13 cellular contexts compared by ENCODE assay signal in the genomic region with DNA sequence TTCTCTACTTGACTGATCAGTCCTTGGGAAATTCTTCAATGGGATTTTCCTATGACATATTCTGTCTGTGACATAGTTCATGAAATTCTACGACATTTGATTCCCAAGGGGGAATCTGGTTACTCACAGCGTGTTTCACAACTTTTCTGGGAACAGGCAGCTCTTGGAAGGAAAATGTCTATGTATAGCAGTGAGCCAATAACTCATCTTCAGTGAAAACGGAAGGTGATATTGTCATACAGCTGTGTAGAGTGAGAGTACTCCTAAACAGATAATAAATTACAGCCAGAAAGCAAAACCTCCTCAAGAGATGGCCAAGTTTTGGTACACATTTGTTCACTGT.
DNase-seq lines count a peak whose midpoint lies in the region; ATAC-seq and TF ChIP-seq lines count a peak whose summit lies in the region.
"Had no signal": no experiment of that assay in that cellular context is flagged by ENCODE, and none has a peak within 500 bp of the region (broad histone marks: within the 10 kb centered on the region; RNA-seq: fewer than 3 reads in every experiment).

No MANE protein-coding gene starts in this region.

- no peaks in the 10 kb centered on the region for H3K27me3 ChIP-seq in SK-N-SH (ENCODE audit: insufficient read depth)
- H3K27me3 ChIP-seq: suprapubic skin had no signal

- no peaks in the 10 kb centered on the region for H3K9me3 Mint-ChIP-seq in type B pancreatic cell
- no peaks in the 10 kb centered on the region for H3K9me3 Mint-ChIP-seq in activated naive CD8-positive, alpha-beta T cell treated with anti-CD3 and anti-CD28 coated beads for 36 hours
- H3K9me3 Mint-ChIP-seq: activated B cell treated with CpG ODN at 0.5 μM for 24 hours had no signal

- ATAC-seq in SK-N-SH treated with all-trans-retinoic acid at 6 μM for 48 hours, result no peak; the same call in 2 of the 3 replicates
- ATAC-seq in HG03025 (IDR thresholded peaks at IDR 0.05; ENCODE audit: low FRiP score, unreplicated experiment), result no peak

- no peak for TF ChIP-seq RAD21 in SK-N-SH (IDR thresholded peaks at IDR 0.05; ENCODE audit: low read length)

- no peak overlapping the region for H2AFZ ChIP-seq in SK-N-SH (ENCODE audit: low read depth)

- peaks cover 0 to 31% of the 10 kb centered on the region in 2 experiments for H3K36me3 ChIP-seq in SK-N-SH (replicated peaks in 1 of 2; ENCODE audit: control insufficient read depth in 1 of 2, insufficient read depth in 2 of 2, low read length in 1 of 2)
- H3K36me3 ChIP-seq: suprapubic skin had no signal

- H3K4me1 ChIP-seq in SK-N-SH (ENCODE audit: control insufficient read depth in 1 of 2, insufficient read depth in 2 of 2, low read depth in 1 of 2, low read length in 1 of 2), result peaks cover 0 to 13% of the 10 kb centered on the region in 2 experiments; a peak in 1 of 4 replicates

- peaks cover 5% of the 10 kb centered on the region for H3K36me3 Mint-ChIP-seq in type B pancreatic cell
- no peaks in the 10 kb centered on the region for H3K36me3 Mint-ChIP-seq in activated naive CD8-positive, alpha-beta T cell treated with anti-CD3 and anti-CD28 coated beads for 36 hours

- no peaks in the 10 kb centered on the region for H3K9me2 ChIP-seq in SK-N-SH

- peaks cover 91% of the 10 kb centered on the region for H4K20me1 ChIP-seq in SK-N-SH (ENCODE audit: insufficient read depth)

- H3K4me3 Mint-ChIP-seq in type B pancreatic cell, result no peak overlapping the region
- no peak overlapping the region for H3K4me3 Mint-ChIP-seq in activated naive CD8-positive, alpha-beta T cell treated with anti-CD3 and anti-CD28 coated beads for 36 hours
- H3K4me3 Mint-ChIP-seq: activated B cell treated with CpG ODN at 0.5 μM for 24 hours had no signal

- no peaks in the 10 kb centered on the region for H3F3A ChIP-seq in SK-N-SH (replicated peaks; ENCODE audit: insufficient read depth)

- POLR2A ChIA-PET in SK-N-SH (lab: Yijun Ruan, JAX), result interaction anchor here (1.6 kb wide), 1 partner anchor 12 kb away, joined by 3 read pairs; no protein-coding TSS in a partner anchor

- H3K27ac ChIP-seq in SK-N-SH (ENCODE audit: low read depth in 2 of 2, low read length in 1 of 2), result peak overlapping the region in 1 of 2 experiments; percentile 61; a peak in 2 of 4 replicates
- H3K27ac ChIP-seq: 22Rv1, suprapubic skin had no signal

- no peak overlapping the region for H3K4me3 ChIP-seq in SK-N-SH (ENCODE audit: low read depth in 2 of 2, low read length in 1 of 2)
- H3K4me3 ChIP-seq in astrocyte of the spinal cord (ENCODE audit: low read depth, low read length), result no peak overlapping the region
- H3K4me3 ChIP-seq: suprapubic skin had no signal

- H3K27ac Mint-ChIP-seq in type B pancreatic cell, result peak overlapping the region; percentile 56
- no peak overlapping the region for H3K27ac Mint-ChIP-seq in activated naive CD8-positive, alpha-beta T cell treated with anti-CD3 and anti-CD28 coated beads for 36 hours
- H3K27ac Mint-ChIP-seq: activated B cell treated with CpG ODN at 0.5 μM for 24 hours had no signal

- in situ Hi-C loops in astrocyte of the spinal cord (cut with HindIII; ENCODE audit: low sequenced_read_pairs), result no loop called here

- H3K4me2 ChIP-seq in SK-N-SH, result no peak overlapping the region

- no peak overlapping the region for H3K9ac ChIP-seq in SK-N-SH

- peaks cover 99% of the 10 kb centered on the region for H3K79me2 ChIP-seq in SK-N-SH (ENCODE audit: insufficient read depth)

- H3K27me3 Mint-ChIP-seq in type B pancreatic cell, result no peaks in the 10 kb centered on the region
- no peaks in the 10 kb centered on the region for H3K27me3 Mint-ChIP-seq in activated naive CD8-positive, alpha-beta T cell treated with anti-CD3 and anti-CD28 coated beads for 36 hours
- H3K27me3 Mint-ChIP-seq: activated B cell treated with CpG ODN at 0.5 μM for 24 hours had no signal

- H3K9me3 ChIP-seq in SK-N-SH, result no peaks in the 10 kb centered on the region
- H3K9me3 ChIP-seq: suprapubic skin had no signal

- H3K4me1 Mint-ChIP-seq in type B pancreatic cell (ENCODE audit: unreplicated experiment), result peaks cover 44% of the 10 kb centered on the region
- H3K4me1 Mint-ChIP-seq in activated naive CD8-positive, alpha-beta T cell treated with anti-CD3 and anti-CD28 coated beads for 36 hours, result no peaks in the 10 kb centered on the region

- no peak for DNase-seq in SK-N-SH
- DNase-seq in astrocyte of the spinal cord (ENCODE audit: low read depth, low spot score), result peak; percentile 81
- peak; percentile 16 for DNase-seq in kidney glomerular epithelial cell (lab: John Stamatoyannopoulos, UW)
- DNase-seq in type B pancreatic cell (ENCODE audit: extremely low spot score, unreplicated experiment), result no peak
- no peak for DNase-seq in activated naive CD8-positive, alpha-beta T cell treated with anti-CD3 and anti-CD28 coated beads for 36 hours
- DNase-seq in cerebellar nuclear complex (lab: John Stamatoyannopoulos, UW), result no peak
- DNase-seq: activated B cell treated with CpG ODN at 0.5 μM for 24 hours; activated effector memory CD4-positive, alpha-beta T cell treated with anti-CD3 and anti-CD28 coated beads, Interleukin-2, amount 50 U/mL, for 16 hours; Karpas-422 had no signal

- CTCF ChIA-PET in SK-N-SH (lab: Yijun Ruan, JAX), result interaction anchor here (1.2 kb wide), 1 partner anchor 11 kb away, joined by 4 read pairs; no protein-coding TSS in a partner anchor

- WGBS in SK-N-SH (ENCODE audit: low lambda C conversion rate), result 34% methylated on average over 3 of the region's 3 CpGs

- TF ChIP-seq EP300 in SK-N-SH (IDR thresholded peaks at IDR 0.05; ENCODE audit: borderline replicate concordance in 1 of 2, low read depth in 1 of 2, low read length in 1 of 2), result no peak

- TF ChIP-seq CTCF in SK-N-SH (IDR thresholded peaks at IDR 0.05) (no peak), astrocyte of the spinal cord (IDR thresholded peaks at IDR 0.05; ENCODE audit: low read depth, low read length) (no peak), type B pancreatic cell (conservative IDR thresholded peaks at IDR 0.05) (no peak)

TF ChIP-seq in SK-N-SH, 30 proteins besides CTCF, POLR2A, EP300 and RAD21:
- TF ChIP-seq GABPA (IDR thresholded peaks at IDR 0.05; ENCODE audit: low read depth), result no peak
- TF ChIP-seq, protein P1, sequence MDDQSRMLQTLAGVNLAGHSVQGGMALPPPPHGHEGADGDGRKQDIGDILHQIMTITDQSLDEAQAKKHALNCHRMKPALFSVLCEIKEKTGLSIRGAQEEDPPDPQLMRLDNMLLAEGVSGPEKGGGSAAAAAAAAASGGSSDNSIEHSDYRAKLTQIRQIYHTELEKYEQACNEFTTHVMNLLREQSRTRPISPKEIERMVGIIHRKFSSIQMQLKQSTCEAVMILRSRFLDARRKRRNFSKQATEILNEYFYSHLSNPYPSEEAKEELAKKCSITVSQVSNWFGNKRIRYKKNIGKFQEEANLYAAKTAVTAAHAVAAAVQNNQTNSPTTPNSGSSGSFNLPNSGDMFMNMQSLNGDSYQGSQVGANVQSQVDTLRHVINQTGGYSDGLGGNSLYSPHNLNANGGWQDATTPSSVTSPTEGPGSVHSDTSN (IDR thresholded peaks at IDR 0.05), result peak; percentile 54; the same call in 1 of the 2 replicates
- TF ChIP-seq GATA2 (CRISPR knock-in tag; IDR thresholded peaks at IDR 0.05), result no peak

TF ChIP-seq in SK-N-SH treated with all-trans-retinoic acid at 6 μM for 48 hours, 23 proteins besides CTCF, POLR2A, EP300 and RAD21:
- TF ChIP-seq, protein P2, sequence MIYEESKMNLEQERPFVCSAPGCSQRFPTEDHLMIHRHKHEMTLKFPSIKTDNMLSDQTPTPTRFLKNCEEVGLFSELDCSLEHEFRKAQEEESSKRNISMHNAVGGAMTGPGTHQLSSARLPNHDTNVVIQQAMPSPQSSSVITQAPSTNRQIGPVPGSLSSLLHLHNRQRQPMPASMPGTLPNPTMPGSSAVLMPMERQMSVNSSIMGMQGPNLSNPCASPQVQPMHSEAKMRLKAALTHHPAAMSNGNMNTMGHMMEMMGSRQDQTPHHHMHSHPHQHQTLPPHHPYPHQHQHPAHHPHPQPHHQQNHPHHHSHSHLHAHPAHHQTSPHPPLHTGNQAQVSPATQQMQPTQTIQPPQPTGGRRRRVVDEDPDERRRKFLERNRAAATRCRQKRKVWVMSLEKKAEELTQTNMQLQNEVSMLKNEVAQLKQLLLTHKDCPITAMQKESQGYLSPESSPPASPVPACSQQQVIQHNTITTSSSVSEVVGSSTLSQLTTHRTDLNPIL (CRISPR knock-in tag; IDR thresholded peaks at IDR 0.05; ENCODE audit: low read depth), result no peak

Comparison
In these comparisons a context has a peak if more than half of its experiments do, and no peak if none do; other contexts are left out.
1. DNase-seq: peak in astrocyte of the spinal cord (single experiment) and kidney glomerular epithelial cell (single experiment); none in SK-N-SH (single experiment), type B pancreatic cell (single experiment), activated naive CD8-positive, alpha-beta T cell treated with anti-CD3 and anti-CD28 coated beads for 36 hours (single experiment) and cerebellar nuclear complex (0 of 2).